8 cellular contexts compared by ENCODE assay signal in genomic region chr10:119872860-119873671, GRCh38. TPM values are rescaled to one million over a fixed set of nuclear protein-coding genes. Genes with fewer than 3 reads are reported as not detected.
DNase-seq lines count a peak whose midpoint lies in the region; ATAC-seq and TF ChIP-seq lines count a peak whose summit lies in the region.

No MANE protein-coding gene starts in this region.

- H3K27ac ChIP-seq in C4-2B = peak overlapping the region; percentile 87

- CTCF ChIA-PET in activated CD8-positive, alpha-beta T cell treated with anti-CD3 and anti-CD28 coated beads, Interleukin-2, amount 10 ng/mL, durations not matched to agents 7 days and 5 days (lab: Charles Lee) = interaction anchor here (0.9 to 3.7 kb wide), 11 partner anchors 10 to 220 kb away, joined by 3 to 53 read pairs (median 5); partner anchors contain the start of genes INPP5F and SEC23IP

- peak overlapping the region; percentile 86 for H3K27ac Mint-ChIP-seq in activated CD8-positive, alpha-beta T cell treated with anti-CD3 and anti-CD28 coated beads, Interleukin-2, amount 10 ng/mL, durations not matched to agents 7 days and 5 days
- peak overlapping the region; percentile 58 for H3K27ac Mint-ChIP-seq in memory B cell

- peaks cover 13% of the 10 kb centered on the region for H3K36me3 Mint-ChIP-seq in activated CD8-positive, alpha-beta T cell treated with anti-CD3 and anti-CD28 coated beads, Interleukin-2, amount 10 ng/mL, durations not matched to agents 7 days and 5 days (ENCODE audit: low read depth)
- H3K36me3 Mint-ChIP-seq in memory B cell = no peaks in the 10 kb centered on the region

- TF ChIP-seq CTCF in C4-2B (conservative IDR thresholded peaks at IDR 0.05) = no peak

- DNase-seq in NCI-H82 treated with DMSO at 0.1 percent for 48 hours (lab: John Stamatoyannopoulos, UW; ENCODE audit: unreplicated experiment) (peak; percentile 37), memory B cell (ENCODE audit: low spot score in 2 of 2) (peak; percentile 83 to 84)
- peak; percentile 91 for DNase-seq in activated CD8-positive, alpha-beta T cell treated with anti-CD3 and anti-CD28 coated beads, Interleukin-2, amount 10 ng/mL, durations not matched to agents 7 days and 5 days
- DNase-seq in effector CD8-positive, alpha-beta T cell (lab: John Stamatoyannopoulos, UW) = peak; percentile 81
- DNase-seq in stimulated activated CD8-positive, alpha-beta memory T cell treated with anti-CD3 and anti-CD28 coated beads, Interleukin-12 subunit alpha, Interleukin-12 subunit beta, amount 100 ng/mL, for 1 hour (ENCODE audit: low read depth) = peak; percentile 76

- POLR2A ChIA-PET in activated CD8-positive, alpha-beta T cell treated with anti-CD3 and anti-CD28 coated beads, Interleukin-2, amount 10 ng/mL, durations not matched to agents 7 days and 5 days (lab: Charles Lee) = interaction anchor here (0.6 to 3.8 kb wide), 14 partner anchors 8 to 639 kb away, joined by 3 to 54 read pairs (median 4); partner anchors contain the start of genes INPP5F, RGS10 and SEC23IP

- no peaks in the 10 kb centered on the region for H3K9me3 Mint-ChIP-seq in activated CD8-positive, alpha-beta T cell treated with anti-CD3 and anti-CD28 coated beads, Interleukin-2, amount 10 ng/mL, durations not matched to agents 7 days and 5 days (ENCODE audit: insufficient read depth)
- H3K9me3 Mint-ChIP-seq in memory B cell = no peaks in the 10 kb centered on the region

- H3K4me3 Mint-ChIP-seq in activated CD8-positive, alpha-beta T cell treated with anti-CD3 and anti-CD28 coated beads, Interleukin-2, amount 10 ng/mL, durations not matched to agents 7 days and 5 days = peak overlapping the region; percentile 82
- peak overlapping the region; percentile 88 for H3K4me3 Mint-ChIP-seq in memory B cell

- H3K27me3 Mint-ChIP-seq in activated CD8-positive, alpha-beta T cell treated with anti-CD3 and anti-CD28 coated beads, Interleukin-2, amount 10 ng/mL, durations not matched to agents 7 days and 5 days (ENCODE audit: low read depth) = no peaks in the 10 kb centered on the region
- no peaks in the 10 kb centered on the region for H3K27me3 Mint-ChIP-seq in memory B cell

- ATAC-seq in GM19351 (IDR thresholded peaks at IDR 0.05; ENCODE audit: unreplicated experiment) (peak; percentile 82), HG03469 (IDR thresholded peaks at IDR 0.05; ENCODE audit: unreplicated experiment) (peak; percentile 82), memory B cell (ENCODE audit: low read depth) (peak; percentile 88)
- ATAC-seq in activated CD8-positive, alpha-beta T cell treated with anti-CD3 and anti-CD28 coated beads, Interleukin-2, amount 10 ng/mL, durations not matched to agents 7 days and 5 days = peak; percentile 93

- peaks cover 35% of the 10 kb centered on the region for H3K4me1 Mint-ChIP-seq in activated CD8-positive, alpha-beta T cell treated with anti-CD3 and anti-CD28 coated beads, Interleukin-2, amount 10 ng/mL, durations not matched to agents 7 days and 5 days (ENCODE audit: low read depth)
- H3K4me1 Mint-ChIP-seq in memory B cell = peaks cover 23% of the 10 kb centered on the region

RNA-seq across cellular contexts. Expression of gene MCMBP, which starts 0.4 kb away (rescaled TPM):
- total RNA-seq in activated CD8-positive, alpha-beta T cell treated with anti-CD3 and anti-CD28 coated beads, Interleukin-2, amount 10 ng/mL, durations not matched to agents 7 days and 5 days = 10 to 100 TPM; 95.2 to 95.9 TPM

RNA-seq across cellular contexts. Expression of gene SEC23IP, which starts 19.5 kb away (rescaled TPM):
- total RNA-seq in activated CD8-positive, alpha-beta T cell treated with anti-CD3 and anti-CD28 coated beads, Interleukin-2, amount 10 ng/mL, durations not matched to agents 7 days and 5 days = 10 to 100 TPM; 53.8 to 58.9 TPM

Comparison
In these comparisons a context has a peak if more than half of its experiments do, and no peak if none do; other contexts are left out.
1. Peak in every context shown above with its lines: DNase-seq, ATAC-seq and H3K27ac ChIP-seq.
2. DNase-seq: peak in every context shown above with its lines; median percentile 91 in activated CD8-positive, alpha-beta T cell treated with anti-CD3 and anti-CD28 coated beads, Interleukin-2, amount 10 ng/mL, durations not matched to agents 7 days and 5 days; 84 in memory B cell; 81 in effector CD8-positive, alpha-beta T cell; 76 in stimulated activated CD8-positive, alpha-beta memory T cell treated with anti-CD3 and anti-CD28 coated beads, Interleukin-12 subunit alpha, Interleukin-12 subunit beta, amount 100 ng/mL, for 1 hour; 37 in NCI-H82 treated with DMSO at 0.1 percent for 48 hours.